ENCODE assay signal across 30 cellular contexts in genomic region chr17:66511125-66511524, GRCh38.
A peak's percentile ranks its signal among the peaks of the same experiment; 100 is the strongest.
DNase-seq lines count a peak whose midpoint lies in the region; ATAC-seq, FAIRE-seq and TF ChIP-seq lines count a peak whose summit lies in the region.
"Had no signal": no experiment of that assay in that cellular context is flagged by ENCODE, and none has a peak within 500 bp of the region (broad histone marks: within the 10 kb centered on the region; RNA-seq: fewer than 3 reads in every experiment).

No MANE protein-coding gene starts in this region.

- H3K27ac ChIP-seq in HepG2 (ENCODE audit: extremely low read length, insufficient read depth, low read length) (no peak overlapping the region), right lobe of liver (no peak overlapping the region), mammary epithelial cell (ENCODE audit: insufficient read depth, low read depth, low read length) (peak overlapping the region; percentile 90), right cardiac atrium (ENCODE audit: low read length) (no peak overlapping the region)
- H3K27ac ChIP-seq: body of pancreas, esophagus muscularis mucosa, hepatocyte, left ventricle myocardium inferior, thyroid gland had no signal

- H3K36me3 Mint-ChIP-seq in T-helper 2 cell treated with Interferon-gamma antibody and Interleukin-4, amounts not matched to agents 5 μg/mL and 100 μg/mL, for 36 hours (ENCODE audit: low read depth), result peaks cover 30% of the 10 kb centered on the region
- H3K36me3 Mint-ChIP-seq: mesothelial cell of epicardium had no signal

- peaks cover 34% of the 10 kb centered on the region for H3K4me1 ChIP-seq in HepG2 (ENCODE audit: insufficient read depth, low read length)
- H3K4me1 ChIP-seq in right lobe of liver, result peaks cover 0 to 19% (median 8%) of the 10 kb centered on the region in 4 donors
- H3K4me1 ChIP-seq in mammary epithelial cell (ENCODE audit: insufficient read depth, low read length), result peaks cover 51% of the 10 kb centered on the region
- H3K4me1 ChIP-seq in right cardiac atrium (ENCODE audit: control insufficient read depth, insufficient read depth, low read length), result peaks cover 5% of the 10 kb centered on the region

- POLR2A ChIA-PET in HepG2 (lab: Yijun Ruan, JAX), result no interaction called here

- TF ChIP-seq POLR2A in HepG2 (IDR thresholded peaks at IDR 0.05; ENCODE audit: insufficient read depth in 1 of 2, low read depth in 2 of 2, low read length in 2 of 2), result no peak
- TF ChIP-seq POLR2A in right lobe of liver (IDR thresholded peaks at IDR 0.05), result no peak

- H3K9me3 Mint-ChIP-seq in T-helper 2 cell treated with Interferon-gamma antibody and Interleukin-4, amounts not matched to agents 5 μg/mL and 100 μg/mL, for 36 hours, result no peaks in the 10 kb centered on the region
- H3K9me3 Mint-ChIP-seq: effector memory CD8-positive, alpha-beta T cell; mesothelial cell of epicardium; naive thymus-derived CD8-positive, alpha-beta T cell had no signal

- peak overlapping the region; percentile 7 for H3K4me3 Mint-ChIP-seq in T-helper 2 cell treated with Interferon-gamma antibody and Interleukin-4, amounts not matched to agents 5 μg/mL and 100 μg/mL, for 36 hours
- H3K4me3 Mint-ChIP-seq: CD4-positive, CD25-positive, alpha-beta regulatory T cell; effector memory CD8-positive, alpha-beta T cell; mesothelial cell of epicardium had no signal

- H3K79me2 ChIP-seq in HepG2 (ENCODE audit: insufficient read depth, low read length), result peaks cover 3% of the 10 kb centered on the region
- H3K79me2 ChIP-seq in mammary epithelial cell (ENCODE audit: insufficient read depth, low read length), result no peaks in the 10 kb centered on the region
- H3K79me2 ChIP-seq: hepatocyte had no signal

- H3K4me2 ChIP-seq in HepG2 (ENCODE audit: low read depth, low read length), result no peak overlapping the region
- H3K4me2 ChIP-seq in mammary epithelial cell (ENCODE audit: insufficient read depth, low read depth, low read length), result peak overlapping the region; percentile 48
- H3K4me2 ChIP-seq: hepatocyte had no signal

- H3K9me3 ChIP-seq in HepG2 (ENCODE audit: low read length), result no peaks in the 10 kb centered on the region
- H3K9me3 ChIP-seq in right lobe of liver, result no peaks in the 10 kb centered on the region
- H3K9me3 ChIP-seq in mammary epithelial cell (replicated peaks; ENCODE audit: insufficient read depth, low read length), result no peaks in the 10 kb centered on the region
- H3K9me3 ChIP-seq in right cardiac atrium (ENCODE audit: control insufficient read depth, low read length), result no peaks in the 10 kb centered on the region
- H3K9me3 ChIP-seq: body of pancreas, esophagus muscularis mucosa, left ventricle myocardium inferior, SJSA1, thyroid gland had no signal

- no peaks in the 10 kb centered on the region; a peak in 2 of 5 replicates for H3K36me3 ChIP-seq in HepG2 (replicated peaks in 1 of 2; ENCODE audit: control insufficient read depth in 1 of 2, insufficient read depth in 2 of 2, low read length in 2 of 2)
- H3K36me3 ChIP-seq in right lobe of liver, result no peaks in the 10 kb centered on the region
- H3K36me3 ChIP-seq in mammary epithelial cell (ENCODE audit: insufficient read depth, low read length), result no peaks in the 10 kb centered on the region
- H3K36me3 ChIP-seq: left ventricle myocardium inferior, SJSA1, thyroid gland had no signal

- BruUV-seq in HepG2 (replicated peaks; lab: Mats Ljungman, UMichigan) (no TSS peak), mammary epithelial cell (replicated peaks; lab: Mats Ljungman, UMichigan) (no TSS peak)

- no peak for TF ChIP-seq CTCF in HepG2 (CRISPR knock-in tag; IDR thresholded peaks at IDR 0.05)
- no peak for TF ChIP-seq CTCF in right lobe of liver (IDR thresholded peaks at IDR 0.05)
- TF ChIP-seq CTCF in mammary epithelial cell (conservative IDR thresholded peaks at IDR 0.05 in 1 of 2, IDR thresholded peaks at IDR 0.05 in 1 of 2; ENCODE audit: extremely low read depth in 1 of 2, insufficient read depth in 1 of 2, low read depth in 1 of 2, low read length in 2 of 2), result no peak

- 97% methylated on average over 3 of the region's 3 CpGs for WGBS in HepG2 (ENCODE audit: low lambda C conversion rate)
- WGBS in right lobe of liver (ENCODE audit: insufficient coverage, low coverage, low lambda C conversion rate, missing lambda C conversion rate), result 76% methylated on average over 3 of the region's 3 CpGs
- WGBS in mammary epithelial cell (ENCODE audit: low coverage, missing lambda C conversion rate), result 77% methylated on average over 3 of the region's 3 CpGs
- WGBS in right cardiac atrium, result 85% methylated on average over 3 of the region's 3 CpGs

- H2AFZ ChIP-seq in HepG2 (ENCODE audit: low read length), result no peak overlapping the region
- H2AFZ ChIP-seq in mammary epithelial cell (ENCODE audit: low read depth, low read length), result no peak overlapping the region
- H2AFZ ChIP-seq: hepatocyte had no signal

- in situ Hi-C loops in HepG2 (cut with HindIII; ENCODE audit: extremely low pct_ligation_motif_present, low pct_unique_long_range_greater_than_20kb) (no loop called here), mammary epithelial cell (cut with MboI; ENCODE audit: low sequenced_read_pairs in 2 of 2) (no loop called here)

- dilution Hi-C loops in mammary epithelial cell (cut with HindIII; ENCODE audit: low sequenced_read_pairs), result no loop called here

- ATAC-seq in HepG2 (no peak), right lobe of liver (no peak), right cardiac atrium (no peak), HG02885 (IDR thresholded peaks at IDR 0.05; ENCODE audit: poor library complexity, unreplicated experiment) (no peak)
- ATAC-seq: body of pancreas; effector memory CD8-positive, alpha-beta T cell; naive thymus-derived CD8-positive, alpha-beta T cell had no signal

- no peaks in the 10 kb centered on the region for H3K27me3 Mint-ChIP-seq in T-helper 2 cell treated with Interferon-gamma antibody and Interleukin-4, amounts not matched to agents 5 μg/mL and 100 μg/mL, for 36 hours (ENCODE audit: low read depth)
- H3K27me3 Mint-ChIP-seq: CD4-positive, CD25-positive, alpha-beta regulatory T cell; effector memory CD8-positive, alpha-beta T cell; naive thymus-derived CD8-positive, alpha-beta T cell had no signal

- H3K4me3 ChIP-seq in HepG2 (replicated peaks in 1 of 3; ENCODE audit: insufficient read depth in 1 of 3, low read depth in 2 of 3, low read length in 3 of 3), result no peak overlapping the region
- H3K4me3 ChIP-seq in right lobe of liver, result no peak overlapping the region
- H3K4me3 ChIP-seq in mammary epithelial cell (replicated peaks in 1 of 3; ENCODE audit: insufficient read depth in 1 of 3, low read depth in 2 of 3, low read length in 3 of 3), result no peak overlapping the region
- no peak overlapping the region for H3K4me3 ChIP-seq in right cardiac atrium (ENCODE audit: low read length)
- H3K4me3 ChIP-seq: body of pancreas, esophagus muscularis mucosa, hepatocyte, left ventricle myocardium inferior, SJSA1, thyroid gland had no signal

- DNase-seq in HepG2 (ENCODE audit: low spot score), result no peak
- no peak for DNase-seq in right lobe of liver
- no peak for DNase-seq in T-helper 2 cell treated with Interferon-gamma antibody and Interleukin-4, amounts not matched to agents 5 μg/mL and 100 μg/mL, for 36 hours (ENCODE audit: low spot score)
- peak; percentile 35 for DNase-seq in mammary epithelial cell
- no peak for DNase-seq in right cardiac atrium
- DNase-seq in MV-4-11 (lab: John Stamatoyannopoulos, UW), result no peak
- DNase-seq: activated CD4-positive, alpha-beta T cell treated with anti-CD3 and anti-CD28 coated beads, Interleukin-2, amount 50 U/mL, for 1 hour; body of pancreas; DMS 273 treated with DMSO at 0.1 percent for 48 hours; effector memory CD8-positive, alpha-beta T cell; H7; Kasumi-1; left ventricle myocardium inferior; naive thymus-derived CD8-positive, alpha-beta T cell; NCI-H1048; NCI-H1930; NCI-H526 treated with DMSO at 0.1 percent for 48 hours; retina; stimulated activated CD4-positive, alpha-beta T cell treated with anti-CD3 and anti-CD28 coated beads, Interleukin-4, amount 100 ng/mL, for 1 hour; stimulated activated naive CD4-positive, alpha-beta T cell; thyroid gland had no signal

- H3K27ac Mint-ChIP-seq in T-helper 2 cell treated with Interferon-gamma antibody and Interleukin-4, amounts not matched to agents 5 μg/mL and 100 μg/mL, for 36 hours, result peak overlapping the region; percentile 51
- H3K27ac Mint-ChIP-seq: effector memory CD8-positive, alpha-beta T cell; mesothelial cell of epicardium had no signal

- H3K27me3 ChIP-seq in HepG2 (ENCODE audit: control insufficient read depth in 1 of 2, insufficient read depth in 2 of 2, low read length in 2 of 2), result no peaks in the 10 kb centered on the region
- H3K27me3 ChIP-seq in right lobe of liver, result no peaks in the 10 kb centered on the region
- H3K27me3 ChIP-seq in mammary epithelial cell (ENCODE audit: insufficient read depth, low read length), result no peaks in the 10 kb centered on the region
- no peaks in the 10 kb centered on the region for H3K27me3 ChIP-seq in right cardiac atrium (ENCODE audit: control insufficient read depth, insufficient read depth)
- H3K27me3 ChIP-seq: body of pancreas, esophagus muscularis mucosa, hepatocyte, SJSA1, thyroid gland had no signal

- intact Hi-C loops in HepG2 (cut with micrococcal nuclease; ENCODE audit: unreplicated experiment), result no loop called here
- intact Hi-C loops in right lobe of liver (cut with DNase I), result no loop called here
- intact Hi-C loops in mammary epithelial cell (cut with micrococcal nuclease), result no loop called here
- intact Hi-C loops in right cardiac atrium (cut with DNase I), result no loop called here

- CTCF ChIA-PET in HepG2 (lab: Yijun Ruan, JAX; ENCODE audit: low intra/inter-chr PET ratio, low total read pairs), result no interaction called here
- CTCF ChIA-PET in mammary epithelial cell (lab: Charles Lee; ENCODE audit: low non-redundant PET), result no interaction called here

- FAIRE-seq in HepG2 (lab: Jason Lieb, UNC), result peak; percentile 4
- FAIRE-seq: colon, frontal cortex, RCC 7860 had no signal

- no peak for TF ChIP-seq RAD21 in HepG2 (CRISPR knock-in tag; IDR thresholded peaks at IDR 0.05)

- H3K4me1 Mint-ChIP-seq in T-helper 2 cell treated with Interferon-gamma antibody and Interleukin-4, amounts not matched to agents 5 μg/mL and 100 μg/mL, for 36 hours (ENCODE audit: low read depth), result peaks cover 65% of the 10 kb centered on the region

- no peak for TF ChIP-seq EP300 in HepG2 (IDR thresholded peaks at IDR 0.05; ENCODE audit: low read depth in 2 of 2, low read length in 2 of 2)
- TF ChIP-seq EP300 in HepG2 (CRISPR knock-in tag; IDR thresholded peaks at IDR 0.05; ENCODE audit: borderline replicate concordance), result no peak

- H3K9ac ChIP-seq in HepG2 (ENCODE audit: insufficient read depth, low read depth, low read length) (no peak overlapping the region), mammary epithelial cell (ENCODE audit: insufficient read depth, low read length) (no peak overlapping the region)

- H4K20me1 ChIP-seq in HepG2 (ENCODE audit: insufficient read depth, low read length) (no peaks in the 10 kb centered on the region), mammary epithelial cell (ENCODE audit: insufficient read depth, low read length) (no peaks in the 10 kb centered on the region)
